11 cellular contexts compared by ENCODE assay signal in genomic region chr14:54169254-54169924, GRCh38.
DNase-seq lines count a peak whose midpoint lies in the region; ATAC-seq and TF ChIP-seq lines count a peak whose summit lies in the region.
"Had no signal": no experiment of that assay in that cellular context is flagged by ENCODE, and none has a peak within 500 bp of the region (broad histone marks: within the 10 kb centered on the region; RNA-seq: fewer than 3 reads in every experiment).

No MANE protein-coding gene starts in this region.

- peak overlapping the region; percentile 3 for H3K27ac ChIP-seq in psoas muscle
- H3K27ac ChIP-seq: thoracic aorta had no signal

- H3K4me3 ChIP-seq in psoas muscle, result no peak overlapping the region
- H3K4me3 ChIP-seq: right atrium auricular region, thoracic aorta had no signal

- H3K4me1 ChIP-seq in psoas muscle, result no peaks in the 10 kb centered on the region

- intact Hi-C loops in psoas muscle (cut with DNase I), result no loop called here

- 28 to 42% (median 39%) methylated on average over 4 of the region's 4 CpGs for WGBS in psoas muscle, 3 donors

- H3K36me3 ChIP-seq in psoas muscle (ENCODE audit: insufficient read depth in 1 of 2, low read depth in 1 of 2), result no peaks in the 10 kb centered on the region
- H3K36me3 ChIP-seq: right atrium auricular region, thoracic aorta had no signal

- DNase-seq in H4 (ENCODE audit: low spot score), result peak; percentile 11
- DNase-seq in M059J (ENCODE audit: low read depth), result peak; percentile 84
- DNase-seq in dermis microvascular lymphatic vessel endothelial cell (ENCODE audit: low read depth in 2 of 2), result peak; percentile 66 to 89
- no peak for DNase-seq in psoas muscle
- no peak for DNase-seq in epidermal melanocyte (ENCODE audit: insufficient read length, low spot score)
- DNase-seq in NCI-H2227 treated with DMSO at 0.1 percent for 48 hours (lab: John Stamatoyannopoulos, UW), result no peak
- no peak for DNase-seq in central memory CD4-positive, alpha-beta T cell
- DNase-seq: KG1, RPMI8226 had no signal

- H3K9me3 ChIP-seq in psoas muscle, result no peaks in the 10 kb centered on the region
- H3K9me3 ChIP-seq: right atrium auricular region, thoracic aorta had no signal

- TF ChIP-seq CTCF in psoas muscle (IDR thresholded peaks at IDR 0.05), result no peak

- ATAC-seq in psoas muscle, result peak in 1 of 4 donors; percentile 38

- peaks cover 0 to 5% (median 0%) of the 10 kb centered on the region in 3 donors for H3K27me3 ChIP-seq in psoas muscle (ENCODE audit: insufficient read depth in 3 of 3, low read length in 2 of 3)
- H3K27me3 ChIP-seq: right atrium auricular region had no signal

Comparison
In these comparisons a context has a peak if more than half of its experiments do, and no peak if none do; other contexts are left out.
1. DNase-seq: peak in H4 (single experiment), M059J (single experiment) and dermis microvascular lymphatic vessel endothelial cell (2 of 2); none in psoas muscle (0 of 2), epidermal melanocyte (single experiment), NCI-H2227 treated with DMSO at 0.1 percent for 48 hours (single experiment) and central memory CD4-positive, alpha-beta T cell (single experiment).